Comparison of ENCODE assay signal across 18 cellular contexts in genomic region chr2:121478996-121479735, GRCh38. TPM values are rescaled to one million over a fixed set of nuclear protein-coding genes. Genes with fewer than 3 reads are reported as not detected.
DNase-seq lines count a peak whose midpoint lies in the region; ATAC-seq and TF ChIP-seq lines count a peak whose summit lies in the region.
"Had no signal": no experiment of that assay in that cellular context is flagged by ENCODE, and none has a peak within 500 bp of the region (broad histone marks: within the 10 kb centered on the region; RNA-seq: fewer than 3 reads in every experiment).

No MANE protein-coding gene starts in this region.

- H3K4me3 Mint-ChIP-seq in stimulated activated naive CD8-positive, alpha-beta T cell treated with anti-CD3 and anti-CD28 coated beads, Interleukin-15, amount 100 ng/mL, for 72 hours: no peak overlapping the region

- H3K9me3 ChIP-seq in left ventricle myocardium inferior (replicated peaks) (no peaks in the 10 kb centered on the region), adipocyte (ENCODE audit: control insufficient read depth, low read length) (no peaks in the 10 kb centered on the region), WERI-Rb-1 (ENCODE audit: severe bottlenecking) (no peaks in the 10 kb centered on the region)
- H3K9me3 ChIP-seq: upper lobe of left lung had no signal

- no peak for DNase-seq in left ventricle myocardium inferior
- no peak for DNase-seq in left cardiac atrium
- peak; percentile 32 for DNase-seq in adipocyte (ENCODE audit: low read depth)
- DNase-seq in mesendoderm: peak; percentile 10
- no peak for DNase-seq in stimulated activated naive CD8-positive, alpha-beta T cell treated with anti-CD3 and anti-CD28 coated beads, Interleukin-15, amount 100 ng/mL, for 72 hours
- DNase-seq in inferior parietal cortex (ENCODE audit: extremely low spot score): no peak
- no peak for DNase-seq in WERI-Rb-1
- DNase-seq in cerebellar cortex (ENCODE audit: low spot score): no peak
- DNase-seq: activated CD4-positive, alpha-beta T cell treated with anti-CD3 and anti-CD28 coated beads, Interleukin-2, amount 50 U/mL, for 48 hours; activated T-cell treated with anti-CD3 and anti-CD28 coated beads, Interleukin-2, amount 50 U/mL, for 48 hours; H7; hypothalamus; MM.1S; stimulated activated naive CD4-positive, alpha-beta T cell treated with Interleukin-2 at 50 U/mL for 16 hours had no signal

- intact Hi-C loops in left ventricle myocardium inferior (cut with micrococcal nuclease): no loop called here
- intact Hi-C loops in left cardiac atrium (cut with DNase I): no loop called here

- H3K23ac ChIP-seq in mesendoderm (ENCODE audit: low read length): no peak overlapping the region

- peaks cover 71% of the 10 kb centered on the region for H3K4me1 ChIP-seq in left ventricle myocardium inferior
- peaks cover 35% of the 10 kb centered on the region for H3K4me1 ChIP-seq in adipocyte (ENCODE audit: control insufficient read depth, insufficient read depth, low read length)
- peaks cover 7% of the 10 kb centered on the region for H3K4me1 ChIP-seq in mesendoderm (ENCODE audit: control insufficient read depth, low read depth, low read length)

- no peak overlapping the region for H3K9ac ChIP-seq in adipocyte (ENCODE audit: low read length)
- no peak overlapping the region for H3K9ac ChIP-seq in mesendoderm (ENCODE audit: low read length)

- H3K27ac ChIP-seq in left ventricle myocardium inferior (replicated peaks) (peak overlapping the region; percentile 55), mesendoderm (ENCODE audit: low read depth, low read length) (no peak overlapping the region), WERI-Rb-1 (no peak overlapping the region)
- H3K27ac ChIP-seq: upper lobe of left lung had no signal

- H3K27ac Mint-ChIP-seq in stimulated activated naive CD8-positive, alpha-beta T cell treated with anti-CD3 and anti-CD28 coated beads, Interleukin-15, amount 100 ng/mL, for 72 hours: peak overlapping the region; percentile 27 to 62

- H3K4me1 Mint-ChIP-seq in stimulated activated naive CD8-positive, alpha-beta T cell treated with anti-CD3 and anti-CD28 coated beads, Interleukin-15, amount 100 ng/mL, for 72 hours: peaks cover 22% of the 10 kb centered on the region

- H3K18ac ChIP-seq in mesendoderm (ENCODE audit: low read length): no peak overlapping the region

- H3K27me3 Mint-ChIP-seq in stimulated activated naive CD8-positive, alpha-beta T cell treated with anti-CD3 and anti-CD28 coated beads, Interleukin-15, amount 100 ng/mL, for 72 hours: no peaks in the 10 kb centered on the region

- peaks cover 5% of the 10 kb centered on the region for H3K79me1 ChIP-seq in mesendoderm (ENCODE audit: low read length)

- H3K4me3 ChIP-seq in left ventricle myocardium inferior (no peak overlapping the region), adipocyte (ENCODE audit: low read length) (no peak overlapping the region), mesendoderm (ENCODE audit: low read length) (no peak overlapping the region), WERI-Rb-1 (ENCODE audit: low read depth, low read length) (no peak overlapping the region)
- H3K4me3 ChIP-seq: cardiac muscle cell, upper lobe of left lung had no signal

- H3K27me3 ChIP-seq in left ventricle myocardium inferior (ENCODE audit: low read depth) (no peaks in the 10 kb centered on the region), adipocyte (replicated peaks; ENCODE audit: control insufficient read depth, insufficient read depth, low read length) (no peaks in the 10 kb centered on the region), mesendoderm (ENCODE audit: insufficient read depth, low read length, poor library complexity) (no peaks in the 10 kb centered on the region), WERI-Rb-1 (ENCODE audit: insufficient read depth, low read depth, severe bottlenecking) (no peaks in the 10 kb centered on the region)
- H3K27me3 ChIP-seq: cardiac muscle cell, upper lobe of left lung had no signal

- no peak overlapping the region for H2BK5ac ChIP-seq in mesendoderm (ENCODE audit: low read length)

- H3K79me2 ChIP-seq in mesendoderm (ENCODE audit: control insufficient read depth, insufficient read depth, low read length): peaks cover 2% of the 10 kb centered on the region

- H3K36me3 ChIP-seq in left ventricle myocardium inferior (no peaks in the 10 kb centered on the region), adipocyte (ENCODE audit: control insufficient read depth, insufficient read depth, low read length, severe bottlenecking) (peaks cover 6% of the 10 kb centered on the region), mesendoderm (ENCODE audit: control insufficient read depth, insufficient read depth, low read length) (no peaks in the 10 kb centered on the region), WERI-Rb-1 (no peaks in the 10 kb centered on the region)
- H3K36me3 ChIP-seq: cardiac muscle cell had no signal

- ATAC-seq in left cardiac atrium: no peak
- ATAC-seq in stimulated activated naive CD8-positive, alpha-beta T cell treated with anti-CD3 and anti-CD28 coated beads, Interleukin-15, amount 100 ng/mL, for 72 hours: no peak

- H2AK5ac ChIP-seq in mesendoderm (ENCODE audit: low read length): no peak overlapping the region

- H4K5ac ChIP-seq in mesendoderm (ENCODE audit: low read length): no peak overlapping the region

- no peak overlapping the region for H3K4ac ChIP-seq in mesendoderm (ENCODE audit: low read depth, low read length)

- H4K8ac ChIP-seq in mesendoderm (ENCODE audit: low read depth, low read length): no peak overlapping the region

- H3K56ac ChIP-seq in mesendoderm (ENCODE audit: low read length): no peak overlapping the region

- no peak overlapping the region for H2BK15ac ChIP-seq in mesendoderm (replicated peaks; ENCODE audit: low read depth)

- WGBS in mesendoderm (ENCODE audit: extremely low coverage, insufficient coverage, low lambda C conversion rate): 100% methylated on average over 1 of the region's 6 CpGs

- no peak overlapping the region for H3K4me2 ChIP-seq in mesendoderm (ENCODE audit: low read length)

- TF ChIP-seq CTCF in left ventricle myocardium inferior (IDR thresholded peaks at IDR 0.05; ENCODE audit: borderline replicate concordance) (no peak), WERI-Rb-1 (IDR thresholded peaks at IDR 0.05; ENCODE audit: low read depth, low read length) (no peak)

- H2BK120ac ChIP-seq in mesendoderm (ENCODE audit: low read depth, low read length): no peak overlapping the region

- no peaks in the 10 kb centered on the region for H3K9me3 Mint-ChIP-seq in stimulated activated naive CD8-positive, alpha-beta T cell treated with anti-CD3 and anti-CD28 coated beads, Interleukin-15, amount 100 ng/mL, for 72 hours

RNA-seq across cellular contexts. Expression of gene RNU4ATAC, which starts 51.5 kb away (rescaled TPM):
- total RNA-seq in left ventricle myocardium inferior (7.3 TPM), left cardiac atrium (10 to 100 TPM in 1 of 2 donors, not detected in 1; 24.3 TPM)
- polyA plus RNA-seq in mesendoderm (2013, experiment 1 of 2): not detected
- not detected for polyA plus RNA-seq in mesendoderm (2013, experiment 2 of 2)
- total RNA-seq: cardiac muscle cell, H7, kidney epithelial cell, upper lobe of left lung had no signal
- polyA plus RNA-seq: adipose tissue had no signal

Comparison
In these comparisons a context has a peak if more than half of its experiments do, and no peak if none do; other contexts are left out.
1. DNase-seq: peak in adipocyte (single experiment) and mesendoderm (single experiment); none in left ventricle myocardium inferior (single experiment), left cardiac atrium (single experiment), stimulated activated naive CD8-positive, alpha-beta T cell treated with anti-CD3 and anti-CD28 coated beads, Interleukin-15, amount 100 ng/mL, for 72 hours (0 of 2), inferior parietal cortex (single experiment), WERI-Rb-1 (single experiment) and cerebellar cortex (single experiment).